ENCODE assay signal across 21 cellular contexts in genomic region chr5:136033244-136033643, GRCh38. TPM values are rescaled to one million over a fixed set of nuclear protein-coding genes. Genes with fewer than 3 reads are reported as not detected.
DNase-seq lines count a peak whose midpoint lies in the region; ATAC-seq and TF ChIP-seq lines count a peak whose summit lies in the region.
"Had no signal": no experiment of that assay in that cellular context is flagged by ENCODE, and none has a peak within 500 bp of the region (broad histone marks: within the 10 kb centered on the region; RNA-seq: fewer than 3 reads in every experiment).

No MANE protein-coding gene starts in this region.

- intact Hi-C loops in IMR-90 (cut with micrococcal nuclease), result loop anchor here (2.0 kb wide), 1 partner anchor 26 kb away; no protein-coding TSS in a partner anchor
- intact Hi-C loops in lower lobe of right lung (cut with DNase I), result no loop called here

- no peak for ATAC-seq in IMR-90 (ENCODE audit: low read depth)
- ATAC-seq in lower lobe of right lung, result no peak
- ATAC-seq in HG02571 (IDR thresholded peaks at IDR 0.05; ENCODE audit: unreplicated experiment), result no peak
- ATAC-seq: natural killer cell, pancreas had no signal

- H3K27me3 ChIP-seq in IMR-90 (ENCODE audit: control insufficient read depth, insufficient read depth, low read length), result no peaks in the 10 kb centered on the region
- H3K27me3 ChIP-seq in lower lobe of right lung (ENCODE audit: low read depth), result peaks cover 12% of the 10 kb centered on the region
- H3K27me3 ChIP-seq: BE2C, colonic mucosa, pancreas, right atrium auricular region had no signal

- no TSS peak for BruUV-seq in IMR-90 (replicated peaks; lab: Mats Ljungman, UMichigan)

- H3K14ac ChIP-seq in IMR-90 (replicated peaks; ENCODE audit: low read depth, low read length), result peak overlapping the region; percentile 73

- dilution Hi-C loops in IMR-90 (cut with HindIII; ENCODE audit: low sequenced_read_pairs, unreplicated experiment), result no loop called here

- H2BK5ac ChIP-seq in IMR-90 (ENCODE audit: low read depth, low read length, poor library complexity, severe bottlenecking), result peak overlapping the region; percentile 53

- no peak for TF ChIP-seq POLR2A in IMR-90 (IDR thresholded peaks at IDR 0.05; ENCODE audit: low read depth, low read length)

- peak overlapping the region; percentile 79 for H2AK5ac ChIP-seq in IMR-90 (ENCODE audit: low read depth, low read length)

- peaks cover 75% of the 10 kb centered on the region for H3K36me3 ChIP-seq in IMR-90 (ENCODE audit: control insufficient read depth, insufficient read depth, low read length)
- peaks cover 5% of the 10 kb centered on the region for H3K36me3 ChIP-seq in lower lobe of right lung
- H3K36me3 ChIP-seq: BE2C, colonic mucosa, pancreas had no signal

- no peak for TF ChIP-seq RAD21 in IMR-90 (IDR thresholded peaks at IDR 0.05; ENCODE audit: low read length)

- H3K4me3 ChIP-seq in IMR-90 (ENCODE audit: insufficient read depth, low read depth, low read length) (no peak overlapping the region), coronary artery (no peak overlapping the region), skeletal muscle cell (ENCODE audit: low read depth, low read length) (peak overlapping the region; percentile 72), lower lobe of right lung (no peak overlapping the region)
- H3K4me3 ChIP-seq: colonic mucosa, pancreas, right atrium auricular region had no signal

- H3K18ac ChIP-seq in IMR-90 (ENCODE audit: low read depth, low read length), result peak overlapping the region; percentile 62

- CTCF ChIA-PET in IMR-90 (lab: Yijun Ruan, JAX), result interaction anchor here (1.0 kb wide), 1 partner anchor 14 kb away, joined by 5 read pairs; no protein-coding TSS in a partner anchor

- H3K4me1 ChIP-seq in IMR-90 (ENCODE audit: control insufficient read depth, insufficient read depth, low read length) (peaks cover 26% of the 10 kb centered on the region), lower lobe of right lung (peaks cover 69% of the 10 kb centered on the region)
- H3K4me1 ChIP-seq: BE2C had no signal

- peak overlapping the region; percentile 61 for H2BK20ac ChIP-seq in IMR-90 (ENCODE audit: low read depth, low read length)

- peak overlapping the region; percentile 69 for H4K5ac ChIP-seq in IMR-90 (ENCODE audit: low read depth, low read length)

- TF ChIP-seq CTCF in IMR-90 (conservative IDR thresholded peaks at IDR 0.05; ENCODE audit: low read depth, low read length), result no peak
- no peak for TF ChIP-seq CTCF in coronary artery (IDR thresholded peaks at IDR 0.05)
- TF ChIP-seq CTCF in lower lobe of right lung (IDR thresholded peaks at IDR 0.05), result no peak

- peaks cover 35 to 94% of the 10 kb centered on the region in 2 experiments for H3K79me1 ChIP-seq in IMR-90 (ENCODE audit: low read depth in 1 of 2, low read length in 2 of 2)

- H2AK9ac ChIP-seq in IMR-90 (replicated peaks; ENCODE audit: low read depth, low read length, poor library complexity), result peak overlapping the region; percentile 10

- H4K20me1 ChIP-seq in IMR-90 (ENCODE audit: insufficient read depth, low read length), result peaks cover 50% of the 10 kb centered on the region

- H3K9me3 ChIP-seq in IMR-90 (ENCODE audit: control insufficient read depth, insufficient read depth, low read length), result peaks cover 8% of the 10 kb centered on the region; the same call in 1 of the 2 replicates
- H3K9me3 ChIP-seq in lower lobe of right lung, result no peaks in the 10 kb centered on the region
- H3K9me3 ChIP-seq: BE2C, colonic mucosa, pancreas had no signal

- in situ Hi-C loops in IMR-90 (cut with MboI; ENCODE audit: low sequenced_read_pairs), result no loop called here

- DNase-seq in NCI-H1417 (lab: John Stamatoyannopoulos, UW), result peak in 2 of 3 experiments; percentile 1 to 49
- no peak for DNase-seq in NCI-H1417 treated with DMSO at 0.1 percent for 48 hours (lab: John Stamatoyannopoulos, UW)
- no peak for DNase-seq in IMR-90
- peak; percentile 28 for DNase-seq in coronary artery (ENCODE audit: low spot score)
- no peak for DNase-seq in skeletal muscle cell (ENCODE audit: low read depth)
- DNase-seq in NCI-H2081 treated with DMSO at 0.1 percent for 48 hours (lab: John Stamatoyannopoulos, UW), result no peak
- DNase-seq in lower lobe of right lung, result no peak
- DNase-seq: activated CD4-positive, alpha-beta memory T cell treated with anti-CD3 and anti-CD28 coated beads for 36 hours; activated effector memory CD4-positive, alpha-beta T cell treated with Interleukin-2 at 50 U/mL for 16 hours; activated naive CD8-positive, alpha-beta T cell treated with anti-CD3 and anti-CD28 coated beads, Interleukin-2, amount 10 ng/mL, durations not matched to agents 7 days and 5 days; BE2C; colonic mucosa; left cardiac atrium; natural killer cell; NCI-H1694; pancreas; stimulated activated CD4-positive, alpha-beta T cell treated with anti-CD3 and anti-CD28 coated beads, Interleukin-15, amount 100 ng/mL, for 24 hours; stimulated activated CD8-positive, alpha-beta memory T cell treated with anti-CD3 and anti-CD28 coated beads, Interleukin-4, amount 100 ng/mL, for 48 hours had no signal

- peak overlapping the region; percentile 34; the same call in 1 of the 2 replicates for H3K9ac ChIP-seq in IMR-90 (ENCODE audit: low read depth, low read length)
- H3K9ac ChIP-seq: KMS-11 had no signal

- H3K27ac ChIP-seq in IMR-90 (ENCODE audit: insufficient read depth, low read length) (peak overlapping the region; percentile 68), coronary artery (peak overlapping the region in 1 of 2 donors; percentile 34), lower lobe of right lung (no peak overlapping the region)
- H3K27ac ChIP-seq: colonic mucosa, KMS-11, pancreas, right atrium auricular region had no signal

- POLR2A ChIA-PET in IMR-90 (lab: Charles Lee; ENCODE audit: unreplicated experiment), result interaction anchor here (1.1 kb wide), 1 partner anchor 22 kb away, joined by 4 read pairs; no protein-coding TSS in a partner anchor

- H2AFZ ChIP-seq in IMR-90 (replicated peaks; ENCODE audit: low read length, poor library complexity), result no peak overlapping the region

- H2BK120ac ChIP-seq in IMR-90 (ENCODE audit: low read depth, low read length), result peak overlapping the region; percentile 52

- peak overlapping the region; percentile 30 to 71; a peak in 3 of 4 replicates for H4K8ac ChIP-seq in IMR-90 (ENCODE audit: low read depth in 2 of 2, low read length in 2 of 2)

- H3K56ac ChIP-seq in IMR-90 (ENCODE audit: extremely low read depth, insufficient read depth, low read length), result no peak overlapping the region

- peak overlapping the region; percentile 51 for H3K23ac ChIP-seq in IMR-90 (ENCODE audit: low read depth, low read length)

- no peak overlapping the region for H2BK15ac ChIP-seq in IMR-90 (ENCODE audit: low read depth, low read length)

- H3K9me1 ChIP-seq in IMR-90 (ENCODE audit: insufficient read depth, low read length), result peaks cover 26% of the 10 kb centered on the region

- WGBS in IMR-90 (ENCODE audit: extremely low coverage in 2 of 2, insufficient read length in 1 of 2), 2 experiments, result 11% methylated on average over 1 of the region's 1 CpG; no CpG with 5 or more reads in 1 of the 2 experiments

- H3K4me2 ChIP-seq in IMR-90 (ENCODE audit: low read depth, low read length), result peak overlapping the region; percentile 98; the same call in 1 of the 2 replicates
- H3K4me2 ChIP-seq: KMS-11 had no signal

- peak overlapping the region; percentile 47; the same call in 1 of the 2 replicates for H4K91ac ChIP-seq in IMR-90 (ENCODE audit: insufficient read depth, low read depth, low read length)

- peak overlapping the region; percentile 85 for H3K4ac ChIP-seq in IMR-90 (ENCODE audit: low read depth, low read length)

TF ChIP-seq in IMR-90, 13 proteins besides CTCF, POLR2A, EP300 and RAD21:
- TF ChIP-seq RFX5 (IDR thresholded peaks at IDR 0.05; ENCODE audit: low read depth, low read length), result no peak
- TF ChIP-seq MXI1 (IDR thresholded peaks at IDR 0.05; ENCODE audit: borderline replicate concordance, low read depth, low read length), result no peak
- TF ChIP-seq SMC3 (IDR thresholded peaks at IDR 0.05; ENCODE audit: low read depth, low read length), result no peak
- no peak for TF ChIP-seq BHLHE40 (IDR thresholded peaks at IDR 0.05; ENCODE audit: low read depth, low read length)
- no peak for TF ChIP-seq USF2 (IDR thresholded peaks at IDR 0.05; ENCODE audit: low read depth, low read length)
- TF ChIP-seq CEBPB (IDR thresholded peaks at IDR 0.05; ENCODE audit: low read depth, low read length), result no peak
- TF ChIP-seq MAFK (IDR thresholded peaks at IDR 0.05; ENCODE audit: low read depth, low read length), result no peak

RNA-seq across cellular contexts. Expression of gene TGFBI, which starts 4.5 kb away (rescaled TPM):
- total RNA-seq in IMR-90 (2012; rRNA removed) (483 and 618 TPM in 2 replicates), lower lobe of right lung (140 TPM)
- polyA plus RNA-seq in IMR-90 (2012; rRNA removed), result 1,362 and 1,551 TPM in 2 replicates
- 790 and 1,298 TPM in 2 replicates for polyA plus RNA-seq in IMR-90 (2012; cell fraction: cytosol; rRNA removed)
- polyA plus RNA-seq in IMR-90 (2012; cell fraction: nucleus; rRNA removed; ENCODE audit: low replicate concordance), result 1,060 and 1,205 TPM in 2 replicates

Comparison
In these comparisons a context has a peak if more than half of its experiments do, and no peak if none do; other contexts are left out.
1. DNase-seq: peak in NCI-H1417 (2 of 3) and coronary artery (single experiment); none in NCI-H1417 treated with DMSO at 0.1 percent for 48 hours (single experiment), IMR-90 (single experiment), skeletal muscle cell (single experiment), NCI-H2081 treated with DMSO at 0.1 percent for 48 hours (single experiment) and lower lobe of right lung (single experiment).